Comparison of ENCODE assay signal across 14 cellular contexts in genomic region chr2:237866119-237866621, GRCh38. TPM values are rescaled to one million over a fixed set of nuclear protein-coding genes. Genes with fewer than 3 reads are reported as not detected.
DNase-seq lines count a peak whose midpoint lies in the region; ATAC-seq, FAIRE-seq and TF ChIP-seq lines count a peak whose summit lies in the region.
"Had no signal": no experiment of that assay in that cellular context is flagged by ENCODE, and none has a peak within 500 bp of the region (broad histone marks: within the 10 kb centered on the region; RNA-seq: fewer than 3 reads in every experiment).

No MANE protein-coding gene starts in this region.

- H3K4me3 ChIP-seq in breast epithelium (no peak overlapping the region), ascending aorta (no peak overlapping the region), keratinocyte (ENCODE audit: control insufficient read depth in 2 of 3, extremely low read depth in 1 of 3, insufficient read depth in 2 of 3, low read depth in 1 of 3, low read length in 3 of 3) (no peak overlapping the region)

- POLR2A ChIA-PET in MCF 10A (lab: Yijun Ruan, JAX): interaction anchor here (0.7 to 2.2 kb wide), 4 partner anchors 30 to 336 kb away, joined by 3 to 12 read pairs (median 4); no protein-coding TSS in a partner anchor

- no peaks in the 10 kb centered on the region for H3K79me2 ChIP-seq in keratinocyte (ENCODE audit: control insufficient read depth, insufficient read depth, low read length)

- CTCF ChIA-PET in MCF 10A (lab: Yijun Ruan, JAX): interaction anchor here (0.7 kb wide), 1 partner anchor 153 kb away, joined by 3 read pairs; no protein-coding TSS in a partner anchor

- no peak for ATAC-seq in GM21423 (IDR thresholded peaks at IDR 0.05; ENCODE audit: unreplicated experiment)

- FAIRE-seq in keratinocyte (lab: Jason Lieb, UNC) (no peak), urothelium cell line (lab: Jason Lieb, UNC) (peak; percentile 83)

- peaks cover 4% of the 10 kb centered on the region for H3K9me1 ChIP-seq in keratinocyte (ENCODE audit: control insufficient read depth, extremely low read depth, insufficient read depth, low read length)

- H3K9me3 Mint-ChIP-seq in MCF 10A (ENCODE audit: unreplicated experiment): no peaks in the 10 kb centered on the region
- H3K9me3 Mint-ChIP-seq in endothelial cell (ENCODE audit: unreplicated experiment): no peaks in the 10 kb centered on the region
- H3K9me3 Mint-ChIP-seq: memory B cell, type B pancreatic cell had no signal

- no peaks in the 10 kb centered on the region for H3K27me3 ChIP-seq in breast epithelium
- no peaks in the 10 kb centered on the region for H3K27me3 ChIP-seq in ascending aorta
- H3K27me3 ChIP-seq in keratinocyte (ENCODE audit: control insufficient read depth, extremely low read depth, insufficient read depth, low read length): no peaks in the 10 kb centered on the region
- H3K27me3 ChIP-seq: BE2C had no signal

- H3K9me3 ChIP-seq in breast epithelium (no peaks in the 10 kb centered on the region), ascending aorta (no peaks in the 10 kb centered on the region), keratinocyte (ENCODE audit: control insufficient read depth, low read depth, low read length) (no peaks in the 10 kb centered on the region)
- H3K9me3 ChIP-seq: BE2C had no signal

- H3K4me1 Mint-ChIP-seq in MCF 10A (ENCODE audit: insufficient read depth, unreplicated experiment): peaks cover 24% of the 10 kb centered on the region
- H3K4me1 Mint-ChIP-seq in endothelial cell (ENCODE audit: unreplicated experiment): peaks cover 8% of the 10 kb centered on the region

- H3K9ac ChIP-seq in keratinocyte (ENCODE audit: control insufficient read depth, extremely low read depth, insufficient read depth, low read length): no peak overlapping the region

- TF ChIP-seq CTCF in MCF 10A (IDR thresholded peaks at IDR 0.05; ENCODE audit: unreplicated experiment): no peak
- no peak for TF ChIP-seq CTCF in breast epithelium (IDR thresholded peaks at IDR 0.05)
- TF ChIP-seq CTCF in ascending aorta (IDR thresholded peaks at IDR 0.05): no peak
- no peak for TF ChIP-seq CTCF in keratinocyte (optimal IDR thresholded peaks at IDR 0.05 in 1 of 3, IDR thresholded peaks at IDR 0.05 in 1 of 3, conservative IDR thresholded peaks at IDR 0.05 in 1 of 3; ENCODE audit: extremely low read depth in 1 of 3, insufficient read depth in 2 of 3, low read length in 3 of 3)
- TF ChIP-seq CTCF in endothelial cell (IDR thresholded peaks at IDR 0.05; ENCODE audit: unreplicated experiment): no peak

- H3K27ac ChIP-seq in breast epithelium (no peak overlapping the region), ascending aorta (peak overlapping the region; percentile 97 to 98), keratinocyte (ENCODE audit: control insufficient read depth, insufficient read depth, low read length) (peak overlapping the region; percentile 72)

- no peak overlapping the region for H3K4me3 Mint-ChIP-seq in MCF 10A (ENCODE audit: unreplicated experiment)
- H3K4me3 Mint-ChIP-seq in endothelial cell (ENCODE audit: unreplicated experiment): no peak overlapping the region
- H3K4me3 Mint-ChIP-seq: memory B cell, type B pancreatic cell had no signal

- no peak for TF ChIP-seq POLR2A in breast epithelium (IDR thresholded peaks at IDR 0.05)

- no peaks in the 10 kb centered on the region for H3K36me3 Mint-ChIP-seq in MCF 10A (ENCODE audit: insufficient read depth, unreplicated experiment)
- H3K36me3 Mint-ChIP-seq in endothelial cell (ENCODE audit: low read depth, unreplicated experiment): no peaks in the 10 kb centered on the region
- H3K36me3 Mint-ChIP-seq: memory B cell had no signal

- dilution Hi-C loops in keratinocyte (cut with MboI; ENCODE audit: extremely low pct_ligation_motif_present, low sequenced_read_pairs): no loop called here

- H3K27me3 Mint-ChIP-seq in MCF 10A (ENCODE audit: insufficient read depth, unreplicated experiment) (no peaks in the 10 kb centered on the region), endothelial cell (ENCODE audit: unreplicated experiment) (peaks cover 9% of the 10 kb centered on the region)

- intact Hi-C loops in MCF 10A (cut with micrococcal nuclease) (no loop called here), breast epithelium (cut with DNase I; ENCODE audit: low total_unique reads) (no loop called here), ascending aorta (cut with DNase I) (no loop called here)

- H3K4me1 ChIP-seq in breast epithelium: no peaks in the 10 kb centered on the region
- H3K4me1 ChIP-seq in ascending aorta: peaks cover 10 to 78% of the 10 kb centered on the region in 2 donors
- peaks cover 23% of the 10 kb centered on the region for H3K4me1 ChIP-seq in keratinocyte (ENCODE audit: control insufficient read depth, extremely low read depth, insufficient read depth, low read length)

- H3K36me3 ChIP-seq in breast epithelium: no peaks in the 10 kb centered on the region
- peaks cover 0 to 9% of the 10 kb centered on the region in 2 donors for H3K36me3 ChIP-seq in ascending aorta
- H3K36me3 ChIP-seq in keratinocyte (ENCODE audit: control insufficient read depth in 2 of 2, extremely low read depth in 1 of 2, insufficient read depth in 2 of 2, low read length in 2 of 2): no peaks in the 10 kb centered on the region

- H3K4me2 ChIP-seq in keratinocyte (ENCODE audit: control insufficient read depth, extremely low read depth, insufficient read depth, low read depth, low read length): peak overlapping the region; percentile 6

- no TSS peak for BruUV-seq in MCF 10A (replicated peaks; lab: Mats Ljungman, UMichigan)

- DNase-seq in MCF 10A (ENCODE audit: unreplicated experiment): peak; percentile 43
- no peak for DNase-seq in breast epithelium (ENCODE audit: low spot score in 2 of 2)
- peak in 1 of 2 donors; percentile 66 for DNase-seq in ascending aorta (ENCODE audit: low spot score in 2 of 2)
- DNase-seq in keratinocyte (ENCODE audit: low read depth, low spot score): no peak
- peak; percentile 78 for DNase-seq in urothelium cell line (ENCODE audit: low spot score)
- no peak for DNase-seq in endothelial cell (ENCODE audit: low spot score)
- DNase-seq in GDM1 (lab: John Stamatoyannopoulos, UW): no peak
- DNase-seq: activated T-cell treated with anti-CD3 and anti-CD28 coated beads, Interleukin-2, amount 50 U/mL, for 1 hour; BE2C; effector CD8-positive, alpha-beta T cell; NCI-H2171 treated with DMSO at 0.1 percent for 48 hours had no signal

- H4K20me1 ChIP-seq in keratinocyte (ENCODE audit: control insufficient read depth, extremely low read depth, insufficient read depth, low read length): no peaks in the 10 kb centered on the region

- H3K27ac Mint-ChIP-seq in MCF 10A (ENCODE audit: low read depth, unreplicated experiment): peak overlapping the region; percentile 86
- no peak overlapping the region for H3K27ac Mint-ChIP-seq in endothelial cell (ENCODE audit: unreplicated experiment)
- H3K27ac Mint-ChIP-seq: memory B cell, type B pancreatic cell had no signal

- H2AFZ ChIP-seq in keratinocyte (ENCODE audit: control insufficient read depth, low read length): no peak overlapping the region

RNA-seq across cellular contexts. Expression of gene RAMP1, which starts 6.7 kb away (rescaled TPM):
- total RNA-seq in MCF 10A (2022): 4.3 and 11.2 TPM in 2 replicates
- total RNA-seq in breast epithelium: 10 to 100 TPM in 1 of 3 donors, 1 to 10 TPM in 1, not detected in 1; 8.2 to 25.9 TPM
- total RNA-seq in ascending aorta: 191 TPM
- polyA plus RNA-seq in keratinocyte: 0.37 to 2.0 TPM (median 0.69 TPM) in 3 replicates
- not detected for polyA plus RNA-seq in keratinocyte (2011; ENCODE audit: low read depth)
- polyA plus RNA-seq in keratinocyte (2011; cell fraction: cytosol; rRNA removed): 0.23 and 1.3 TPM in 2 replicates
- 0.18 and 0.45 TPM in 2 replicates for polyA plus RNA-seq in keratinocyte (2011; cell fraction: nucleus; rRNA removed)
- polyA plus RNA-seq in keratinocyte (2012; ENCODE audit: low replicate concordance): 0.64 and 0.83 TPM in 2 replicates
- polyA minus RNA-seq in keratinocyte: not detected in 3 replicates
- polyA minus RNA-seq in keratinocyte (2011; cell fraction: cytosol; rRNA and poly(A)+ RNA removed): 3.5 TPM
- 0.78 TPM in 1 of 2 replicates, not detected in the other for polyA minus RNA-seq in keratinocyte (2011; cell fraction: nucleus; rRNA and poly(A)+ RNA removed)
- 2.2 TPM for total RNA-seq in endothelial cell (ENCODE audit: unreplicated experiment)

Comparison
In these comparisons a context has a peak if more than half of its experiments do, and no peak if none do; other contexts are left out.
1. DNase-seq: peak in MCF 10A (single experiment) and urothelium cell line (single experiment); none in breast epithelium (0 of 2), keratinocyte (single experiment), endothelial cell (single experiment) and GDM1 (single experiment).
2. H3K27ac ChIP-seq: peak in ascending aorta (2 of 2) and keratinocyte (single experiment); none in breast epithelium (0 of 2).